In the genomic region with DNA sequence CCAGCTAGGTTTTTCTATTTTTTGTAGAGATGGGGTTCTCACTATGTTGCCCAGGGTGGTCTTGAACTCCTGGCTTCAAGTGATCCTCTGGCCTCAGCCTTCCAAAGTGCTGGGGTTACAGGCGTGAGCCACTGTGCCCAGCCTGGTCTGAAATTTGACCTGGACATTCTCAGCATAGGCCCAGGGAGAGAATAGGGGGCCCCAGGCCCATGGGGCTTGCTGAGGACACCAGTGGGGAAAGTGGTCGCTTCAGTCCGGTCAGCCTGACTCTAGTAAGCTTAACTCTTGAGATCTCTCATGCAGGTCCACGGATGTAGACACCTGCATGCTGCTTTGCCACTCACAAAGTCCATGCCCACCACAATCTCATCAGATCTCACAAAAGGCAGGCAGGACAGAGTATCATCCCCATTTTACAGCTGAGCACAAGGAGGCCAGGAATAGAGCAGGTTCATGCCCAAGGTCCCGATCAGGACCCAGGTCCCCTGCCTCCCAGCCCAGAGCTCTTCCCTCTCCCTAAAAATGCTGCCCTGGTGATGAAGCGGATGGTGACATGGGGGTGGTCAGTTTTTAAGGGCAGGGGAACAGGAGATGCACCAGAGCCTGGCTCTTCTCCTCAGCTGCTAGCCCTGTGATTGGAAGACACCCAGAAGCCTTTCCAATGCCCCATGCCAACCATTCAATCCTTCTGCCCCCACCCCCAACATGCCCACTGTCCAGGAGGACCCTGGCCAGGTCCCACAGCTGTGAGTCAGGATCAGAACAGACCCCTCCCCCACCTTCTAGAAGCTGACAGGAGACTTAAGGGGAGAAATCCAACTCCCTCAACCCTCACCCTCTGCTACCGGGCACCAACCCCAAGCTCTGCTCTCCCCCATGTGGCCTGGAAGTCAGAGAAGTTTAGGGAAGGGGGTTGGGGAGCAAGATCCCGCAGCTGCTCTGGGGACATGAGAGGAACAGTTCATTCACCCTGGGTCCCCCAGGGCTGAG, we compare ENCODE assay signal across 1 cellular context.
TF ChIP-seq lines count a peak whose summit lies in the region.

No MANE protein-coding gene starts in this region.

TF ChIP-seq in HEK293, 187 proteins besides CTCF, POLR2A, EP300 and RAD21 (continued from another document):
- TF ChIP-seq, protein P1, sequence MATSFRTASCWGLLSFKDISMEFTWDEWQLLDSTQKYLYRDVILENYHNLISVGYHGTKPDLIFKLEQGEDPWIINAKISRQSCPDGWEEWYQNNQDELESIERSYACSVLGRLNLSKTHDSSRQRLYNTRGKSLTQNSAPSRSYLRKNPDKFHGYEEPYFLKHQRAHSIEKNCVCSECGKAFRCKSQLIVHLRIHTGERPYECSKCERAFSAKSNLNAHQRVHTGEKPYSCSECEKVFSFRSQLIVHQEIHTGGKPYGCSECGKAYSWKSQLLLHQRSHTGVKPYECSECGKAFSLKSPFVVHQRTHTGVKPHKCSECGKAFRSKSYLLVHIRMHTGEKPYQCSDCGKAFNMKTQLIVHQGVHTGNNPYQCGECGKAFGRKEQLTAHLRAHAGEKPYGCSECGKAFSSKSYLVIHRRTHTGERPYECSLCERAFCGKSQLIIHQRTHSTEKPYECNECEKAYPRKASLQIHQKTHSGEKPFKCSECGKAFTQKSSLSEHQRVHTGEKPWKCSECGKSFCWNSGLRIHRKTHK (tag by site-specific recombination; IDR thresholded peaks at IDR 0.05) = no peak
- TF ChIP-seq ZBTB48 (tag by site-specific recombination; IDR thresholded peaks at IDR 0.05) (0 out of 2 replicates have a peak, but pooled peaks have one; percentile 15), OSR2 (tag by site-specific recombination; IDR thresholded peaks at IDR 0.05) (no peak), ZNF239 (tag by site-specific recombination; IDR thresholded peaks at IDR 0.05) (no peak), ZNF202 (tag by site-specific recombination; IDR thresholded peaks at IDR 0.05; ENCODE audit: borderline replicate concordance) (no peak), ZNF221 (tag by site-specific recombination; IDR thresholded peaks at IDR 0.05; ENCODE audit: borderline replicate concordance) (no peak), ZNF660 (tag by site-specific recombination; IDR thresholded peaks at IDR 0.05) (no peak), ZNF404 (tag by site-specific recombination; IDR thresholded peaks at IDR 0.05) (no peak), GLIS2 (tag by site-specific recombination; IDR thresholded peaks at IDR 0.05) (0 out of 2 replicates have a peak, but pooled peaks have one; percentile 23), SP2 (tag by site-specific recombination; IDR thresholded peaks at IDR 0.05) (no peak), ZNF138 (tag by site-specific recombination; IDR thresholded peaks at IDR 0.05; ENCODE audit: borderline replicate concordance) (no peak), BCL11A (tag by site-specific recombination; IDR thresholded peaks at IDR 0.05; ENCODE audit: low read depth) (0 out of 2 replicates have a peak, but pooled peaks have one; percentile 8), ZSCAN30 (tag by site-specific recombination; IDR thresholded peaks at IDR 0.05) (no peak), TRIM28 (IDR thresholded peaks at IDR 0.05; ENCODE audit: borderline replicate concordance, low read length) (no peak), ZNF184 (tag by site-specific recombination; IDR thresholded peaks at IDR 0.05) (no peak), ZNF37A (tag by site-specific recombination; IDR thresholded peaks at IDR 0.05) (no peak), ZNF157 (tag by site-specific recombination; IDR thresholded peaks at IDR 0.05) (no peak), ZNF24 (tag by site-specific recombination; IDR thresholded peaks at IDR 0.05) (no peak), ZNF354C (tag by site-specific recombination; IDR thresholded peaks at IDR 0.05; ENCODE audit: borderline replicate concordance, low read depth) (no peak), ZNF302 (tag by site-specific recombination; IDR thresholded peaks at IDR 0.05; ENCODE audit: low read depth) (no peak), KLF8 (tag by site-specific recombination; IDR thresholded peaks at IDR 0.05) (no peak), ZNF555 (tag by site-specific recombination; conservative IDR thresholded peaks at IDR 0.05) (no peak), ZNF843 (tag by site-specific recombination; IDR thresholded peaks at IDR 0.05) (no peak), ZNF626 (tag by site-specific recombination; IDR thresholded peaks at IDR 0.05) (no peak), ZIC2 (tag by site-specific recombination; IDR thresholded peaks at IDR 0.05) (no peak), ZNF266 (tag by site-specific recombination; IDR thresholded peaks at IDR 0.05; ENCODE audit: low read depth) (no peak), ZNF366 (tag by site-specific recombination; conservative IDR thresholded peaks at IDR 0.05) (no peak), ZNF830 (tag by site-specific recombination; IDR thresholded peaks at IDR 0.05; ENCODE audit: low read depth) (no peak), ZBTB17 (tag by site-specific recombination; IDR thresholded peaks at IDR 0.05) (peak; percentile 21), ZNF785 (tag by site-specific recombination; IDR thresholded peaks at IDR 0.05) (no peak), SP3 (tag by site-specific recombination; IDR thresholded peaks at IDR 0.05) (no peak), KLF1 (tag by site-specific recombination; IDR thresholded peaks at IDR 0.05) (no peak)
- TF ChIP-seq, protein P2, sequence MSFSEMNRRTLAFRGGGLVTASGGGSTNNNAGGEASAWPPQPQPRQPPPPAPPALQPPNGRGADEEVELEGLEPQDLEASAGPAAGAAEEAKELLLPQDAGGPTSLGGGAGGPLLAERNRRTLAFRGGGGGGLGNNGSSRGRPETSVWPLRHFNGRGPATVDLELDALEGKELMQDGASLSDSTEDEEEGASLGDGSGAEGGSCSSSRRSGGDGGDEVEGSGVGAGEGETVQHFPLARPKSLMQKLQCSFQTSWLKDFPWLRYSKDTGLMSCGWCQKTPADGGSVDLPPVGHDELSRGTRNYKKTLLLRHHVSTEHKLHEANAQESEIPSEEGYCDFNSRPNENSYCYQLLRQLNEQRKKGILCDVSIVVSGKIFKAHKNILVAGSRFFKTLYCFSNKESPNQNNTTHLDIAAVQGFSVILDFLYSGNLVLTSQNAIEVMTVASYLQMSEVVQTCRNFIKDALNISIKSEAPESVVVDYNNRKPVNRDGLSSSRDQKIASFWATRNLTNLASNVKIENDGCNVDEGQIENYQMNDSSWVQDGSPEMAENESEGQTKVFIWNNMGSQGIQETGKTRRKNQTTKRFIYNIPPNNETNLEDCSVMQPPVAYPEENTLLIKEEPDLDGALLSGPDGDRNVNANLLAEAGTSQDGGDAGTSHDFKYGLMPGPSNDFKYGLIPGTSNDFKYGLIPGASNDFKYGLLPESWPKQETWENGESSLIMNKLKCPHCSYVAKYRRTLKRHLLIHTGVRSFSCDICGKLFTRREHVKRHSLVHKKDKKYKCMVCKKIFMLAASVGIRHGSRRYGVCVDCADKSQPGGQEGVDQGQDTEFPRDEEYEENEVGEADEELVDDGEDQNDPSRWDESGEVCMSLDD (tag by site-specific recombination; IDR thresholded peaks at IDR 0.05) = no peak
- TF ChIP-seq, protein P3, sequence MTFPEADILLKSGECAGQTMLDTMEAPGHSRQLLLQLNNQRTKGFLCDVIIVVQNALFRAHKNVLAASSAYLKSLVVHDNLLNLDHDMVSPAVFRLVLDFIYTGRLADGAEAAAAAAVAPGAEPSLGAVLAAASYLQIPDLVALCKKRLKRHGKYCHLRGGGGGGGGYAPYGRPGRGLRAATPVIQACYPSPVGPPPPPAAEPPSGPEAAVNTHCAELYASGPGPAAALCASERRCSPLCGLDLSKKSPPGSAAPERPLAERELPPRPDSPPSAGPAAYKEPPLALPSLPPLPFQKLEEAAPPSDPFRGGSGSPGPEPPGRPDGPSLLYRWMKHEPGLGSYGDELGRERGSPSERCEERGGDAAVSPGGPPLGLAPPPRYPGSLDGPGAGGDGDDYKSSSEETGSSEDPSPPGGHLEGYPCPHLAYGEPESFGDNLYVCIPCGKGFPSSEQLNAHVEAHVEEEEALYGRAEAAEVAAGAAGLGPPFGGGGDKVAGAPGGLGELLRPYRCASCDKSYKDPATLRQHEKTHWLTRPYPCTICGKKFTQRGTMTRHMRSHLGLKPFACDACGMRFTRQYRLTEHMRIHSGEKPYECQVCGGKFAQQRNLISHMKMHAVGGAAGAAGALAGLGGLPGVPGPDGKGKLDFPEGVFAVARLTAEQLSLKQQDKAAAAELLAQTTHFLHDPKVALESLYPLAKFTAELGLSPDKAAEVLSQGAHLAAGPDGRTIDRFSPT (tag by site-specific recombination; IDR thresholded peaks at IDR 0.05) = peak; percentile 52; the same call in 1 of the 2 replicates
- TF ChIP-seq, protein P4, sequence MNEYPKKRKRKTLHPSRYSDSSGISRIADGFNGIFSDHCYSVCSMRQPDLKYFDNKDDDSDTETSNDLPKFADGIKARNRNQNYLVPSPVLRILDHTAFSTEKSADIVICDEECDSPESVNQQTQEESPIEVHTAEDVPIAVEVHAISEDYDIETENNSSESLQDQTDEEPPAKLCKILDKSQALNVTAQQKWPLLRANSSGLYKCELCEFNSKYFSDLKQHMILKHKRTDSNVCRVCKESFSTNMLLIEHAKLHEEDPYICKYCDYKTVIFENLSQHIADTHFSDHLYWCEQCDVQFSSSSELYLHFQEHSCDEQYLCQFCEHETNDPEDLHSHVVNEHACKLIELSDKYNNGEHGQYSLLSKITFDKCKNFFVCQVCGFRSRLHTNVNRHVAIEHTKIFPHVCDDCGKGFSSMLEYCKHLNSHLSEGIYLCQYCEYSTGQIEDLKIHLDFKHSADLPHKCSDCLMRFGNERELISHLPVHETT (tag by site-specific recombination; IDR thresholded peaks at IDR 0.05) = no peak
- TF ChIP-seq, protein P5, sequence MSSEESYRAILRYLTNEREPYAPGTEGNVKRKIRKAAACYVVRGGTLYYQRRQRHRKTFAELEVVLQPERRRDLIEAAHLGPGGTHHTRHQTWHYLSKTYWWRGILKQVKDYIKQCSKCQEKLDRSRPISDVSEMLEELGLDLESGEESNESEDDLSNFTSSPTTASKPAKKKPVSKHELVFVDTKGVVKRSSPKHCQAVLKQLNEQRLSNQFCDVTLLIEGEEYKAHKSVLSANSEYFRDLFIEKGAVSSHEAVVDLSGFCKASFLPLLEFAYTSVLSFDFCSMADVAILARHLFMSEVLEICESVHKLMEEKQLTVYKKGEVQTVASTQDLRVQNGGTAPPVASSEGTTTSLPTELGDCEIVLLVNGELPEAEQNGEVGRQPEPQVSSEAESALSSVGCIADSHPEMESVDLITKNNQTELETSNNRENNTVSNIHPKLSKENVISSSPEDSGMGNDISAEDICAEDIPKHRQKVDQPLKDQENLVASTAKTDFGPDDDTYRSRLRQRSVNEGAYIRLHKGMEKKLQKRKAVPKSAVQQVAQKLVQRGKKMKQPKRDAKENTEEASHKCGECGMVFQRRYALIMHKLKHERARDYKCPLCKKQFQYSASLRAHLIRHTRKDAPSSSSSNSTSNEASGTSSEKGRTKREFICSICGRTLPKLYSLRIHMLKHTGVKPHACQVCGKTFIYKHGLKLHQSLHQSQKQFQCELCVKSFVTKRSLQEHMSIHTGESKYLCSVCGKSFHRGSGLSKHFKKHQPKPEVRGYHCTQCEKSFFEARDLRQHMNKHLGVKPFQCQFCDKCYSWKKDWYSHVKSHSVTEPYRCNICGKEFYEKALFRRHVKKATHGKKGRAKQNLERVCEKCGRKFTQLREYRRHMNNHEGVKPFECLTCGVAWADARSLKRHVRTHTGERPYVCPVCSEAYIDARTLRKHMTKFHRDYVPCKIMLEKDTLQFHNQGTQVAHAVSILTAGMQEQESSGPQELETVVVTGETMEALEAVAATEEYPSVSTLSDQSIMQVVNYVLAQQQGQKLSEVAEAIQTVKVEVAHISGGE (tag by site-specific recombination; conservative IDR thresholded peaks at IDR 0.05; ENCODE audit: low read depth) = no peak
